In the genomic region with DNA sequence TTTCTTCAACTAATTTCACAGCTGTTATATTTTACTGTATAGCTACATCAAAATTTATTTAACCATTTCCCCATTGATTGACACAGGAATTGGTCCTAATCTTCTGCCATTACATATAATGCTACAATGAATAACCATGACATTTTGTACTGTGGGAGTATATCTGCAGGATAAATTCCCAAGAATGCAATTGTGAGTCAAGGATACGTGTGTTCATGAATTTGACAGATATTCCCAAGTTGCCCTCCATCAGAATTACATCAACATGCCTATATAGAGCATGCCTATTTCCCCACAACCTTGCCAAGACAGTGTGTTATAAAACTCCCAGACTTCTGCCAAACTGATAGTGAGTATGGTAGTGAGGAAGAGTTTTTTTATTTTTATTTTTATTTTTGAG, we compare ENCODE assay signal across 37 cellular contexts. TPM values are rescaled to one million over a fixed set of nuclear protein-coding genes. Genes with fewer than 3 reads are reported as not detected.
"Had no signal": no experiment of that assay in that cellular context is flagged by ENCODE, and none has a peak within 500 bp of the region (broad histone marks: within the 10 kb centered on the region; RNA-seq: fewer than 3 reads in every experiment).

No MANE protein-coding gene starts in this region.

- H3K36me3 Mint-ChIP-seq: activated naive CD4-positive, alpha-beta T cell treated with anti-CD3 and anti-CD28 coated beads, Interleukin-2, amount 50 U/mL, for 24 hours; activated naive CD8-positive, alpha-beta T cell treated with anti-CD3 and anti-CD28 coated beads for 36 hours; T-cell had no signal

- DNase-seq: activated CD4-positive, alpha-beta T cell treated with anti-CD3 and anti-CD28 coated beads for 1 hour; activated CD4-positive, alpha-beta T cell treated with anti-CD3 and anti-CD28 coated beads for 4 hours; activated CD4-positive, alpha-beta T cell treated with anti-CD3 and anti-CD28 coated beads, Interleukin-2, amount 10 ng/mL, durations not matched to agents 7 days and 5 days; activated CD4-positive, alpha-beta T cell treated with anti-CD3 and anti-CD28 coated beads, Interleukin-2, amount 50 U/mL, for 4 hours; activated CD8-positive, alpha-beta memory T cell treated with anti-CD3 and anti-CD28 coated beads for 24 hours; activated CD8-positive, alpha-beta T cell treated with anti-CD3 and anti-CD28 coated beads for 36 hours; activated effector memory CD4-positive, alpha-beta T cell treated with Interleukin-2 at 50 U/mL for 16 hours; activated gamma-delta T cell treated with Interleukin-2 at 50 U/mL for 16 hours; activated naive CD4-positive, alpha-beta T cell treated with Interleukin-2 at 50 U/mL for 16 hours; activated naive CD8-positive, alpha-beta T cell treated with anti-CD3 and anti-CD28 coated beads for 36 hours; activated naive CD8-positive, alpha-beta T cell treated with anti-CD3 and anti-CD28 coated beads, Interleukin-2, amount 50 U/mL, for 24 hours; activated T-cell treated with anti-CD3 and anti-CD28 coated beads, Interleukin-2, amount 50 U/mL, for 4 hours; adrenal gland; anterior cingulate cortex; brain microvascular endothelial cell; colonic mucosa; effector memory CD4-positive, alpha-beta T cell; endodermal cell; erythroblast; foreskin melanocyte; heart right ventricle; SW 1271; T-cell; T-helper 9 cell had no signal

- H3K4me3 Mint-ChIP-seq: activated CD4-positive, alpha-beta T cell treated with anti-CD3 and anti-CD28 coated beads, Interleukin-2, amount 10 ng/mL, durations not matched to agents 7 days and 5 days; activated CD8-positive, alpha-beta T cell treated with anti-CD3 and anti-CD28 coated beads for 36 hours; activated naive CD4-positive, alpha-beta T cell treated with anti-CD3 and anti-CD28 coated beads, Interleukin-2, amount 50 U/mL, for 24 hours; activated naive CD8-positive, alpha-beta T cell treated with anti-CD3 and anti-CD28 coated beads for 36 hours; activated naive CD8-positive, alpha-beta T cell treated with anti-CD3 and anti-CD28 coated beads, Interleukin-2, amount 50 U/mL, for 24 hours; activated T-cell treated with anti-CD3 and anti-CD28 coated beads, Interleukin-2, amount 50 U/mL, for 4 hours; activated T-helper 17 cell treated with anti-CD3 and anti-CD28 coated beads, Interleukin-2, amount 50 U/mL, for 72 hours; endodermal cell; T-cell; T-helper 1 cell treated with Interleukin-12 subunit alpha and Interleukin-12 subunit beta and Interleukin-4 antibody, amounts not matched to agents 30 μg/mL and 1 μg/mL, for 36 hours had no signal

- H3K27me3 Mint-ChIP-seq: activated CD4-positive, alpha-beta T cell treated with anti-CD3 and anti-CD28 coated beads, Interleukin-2, amount 10 ng/mL, durations not matched to agents 7 days and 5 days; activated CD8-positive, alpha-beta T cell treated with anti-CD3 and anti-CD28 coated beads for 36 hours; activated naive CD4-positive, alpha-beta T cell treated with anti-CD3 and anti-CD28 coated beads, Interleukin-2, amount 50 U/mL, for 24 hours; activated naive CD8-positive, alpha-beta T cell treated with anti-CD3 and anti-CD28 coated beads for 36 hours; activated naive CD8-positive, alpha-beta T cell treated with anti-CD3 and anti-CD28 coated beads, Interleukin-2, amount 50 U/mL, for 24 hours; activated T-helper 17 cell treated with anti-CD3 and anti-CD28 coated beads, Interleukin-2, amount 50 U/mL, for 72 hours; T-cell had no signal

- H3K27ac ChIP-seq: adrenal gland, brain microvascular endothelial cell, colonic mucosa, esophagus muscularis mucosa, gastroesophageal sphincter had no signal

- H3K27ac Mint-ChIP-seq: activated CD4-positive, alpha-beta T cell treated with anti-CD3 and anti-CD28 coated beads, Interleukin-2, amount 10 ng/mL, durations not matched to agents 7 days and 5 days; activated CD8-positive, alpha-beta T cell treated with anti-CD3 and anti-CD28 coated beads for 36 hours; activated naive CD4-positive, alpha-beta T cell treated with anti-CD3 and anti-CD28 coated beads, Interleukin-2, amount 50 U/mL, for 24 hours; activated naive CD8-positive, alpha-beta T cell treated with anti-CD3 and anti-CD28 coated beads for 36 hours; activated naive CD8-positive, alpha-beta T cell treated with anti-CD3 and anti-CD28 coated beads, Interleukin-2, amount 50 U/mL, for 24 hours; activated T-helper 17 cell treated with anti-CD3 and anti-CD28 coated beads, Interleukin-2, amount 50 U/mL, for 72 hours; endodermal cell; T-cell; T-helper 1 cell treated with Interleukin-12 subunit alpha and Interleukin-12 subunit beta and Interleukin-4 antibody, amounts not matched to agents 30 μg/mL and 1 μg/mL, for 36 hours had no signal

- H3K4me3 ChIP-seq: adrenal gland, colonic mucosa, esophagus muscularis mucosa, gastroesophageal sphincter, heart right ventricle had no signal

- ATAC-seq: activated CD8-positive, alpha-beta T cell treated with anti-CD3 and anti-CD28 coated beads for 36 hours; activated naive CD8-positive, alpha-beta T cell treated with anti-CD3 and anti-CD28 coated beads, Interleukin-2, amount 50 U/mL, for 24 hours; activated T-cell treated with anti-CD3 and anti-CD28 coated beads, Interleukin-2, amount 50 U/mL, for 4 hours; activated T-helper 17 cell treated with anti-CD3 and anti-CD28 coated beads, Interleukin-2, amount 50 U/mL, for 72 hours; gastroesophageal sphincter; heart right ventricle; T-cell had no signal

- H3K9me3 Mint-ChIP-seq: activated CD4-positive, alpha-beta T cell treated with anti-CD3 and anti-CD28 coated beads, Interleukin-2, amount 10 ng/mL, durations not matched to agents 7 days and 5 days; activated CD8-positive, alpha-beta T cell treated with anti-CD3 and anti-CD28 coated beads for 36 hours; activated naive CD4-positive, alpha-beta T cell treated with anti-CD3 and anti-CD28 coated beads, Interleukin-2, amount 50 U/mL, for 24 hours; activated naive CD8-positive, alpha-beta T cell treated with anti-CD3 and anti-CD28 coated beads for 36 hours; activated naive CD8-positive, alpha-beta T cell treated with anti-CD3 and anti-CD28 coated beads, Interleukin-2, amount 50 U/mL, for 24 hours; activated T-cell treated with anti-CD3 and anti-CD28 coated beads, Interleukin-2, amount 50 U/mL, for 4 hours; activated T-helper 17 cell treated with anti-CD3 and anti-CD28 coated beads, Interleukin-2, amount 50 U/mL, for 72 hours; endodermal cell; T-cell; T-helper 1 cell treated with Interleukin-12 subunit alpha and Interleukin-12 subunit beta and Interleukin-4 antibody, amounts not matched to agents 30 μg/mL and 1 μg/mL, for 36 hours had no signal

RNA-seq across cellular contexts. Expression of gene TIE1, which starts 2.7 kb away (rescaled TPM):
- total RNA-seq: activated CD4-positive, alpha-beta T cell treated with anti-CD3 and anti-CD28 coated beads, Interleukin-2, amount 10 ng/mL, durations not matched to agents 7 days and 5 days; chondrocyte had no signal

RNA-seq across cellular contexts. Expression of gene C1orf210, which starts 12.7 kb away (rescaled TPM):
- total RNA-seq: activated CD4-positive, alpha-beta T cell treated with anti-CD3 and anti-CD28 coated beads, Interleukin-2, amount 10 ng/mL, durations not matched to agents 7 days and 5 days; activated CD8-positive, alpha-beta T cell treated with anti-CD3 and anti-CD28 coated beads for 36 hours; activated naive CD8-positive, alpha-beta T cell treated with anti-CD3 and anti-CD28 coated beads for 36 hours; activated T-cell treated with anti-CD3 and anti-CD28 coated beads, Interleukin-2, amount 50 U/mL, for 4 hours; activated T-helper 17 cell treated with anti-CD3 and anti-CD28 coated beads, Interleukin-2, amount 50 U/mL, for 72 hours; adrenal gland; cardiac septum; chondrocyte; dermis microvascular lymphatic vessel endothelial cell; esophagus muscularis mucosa; fibroblast of villous mesenchyme; glomerular endothelial cell; heart right ventricle; T-helper 2 cell treated with Interferon-gamma antibody and Interleukin-4, amounts not matched to agents 100 ng/mL and 5 ng/mL, for 36 hours had no signal

RNA-seq across cellular contexts. Expression of gene TMEM125, which starts 28.3 kb away (rescaled TPM):
- total RNA-seq: activated CD4-positive, alpha-beta T cell treated with anti-CD3 and anti-CD28 coated beads, Interleukin-2, amount 10 ng/mL, durations not matched to agents 7 days and 5 days; activated T-cell treated with anti-CD3 and anti-CD28 coated beads, Interleukin-2, amount 50 U/mL, for 4 hours; activated T-helper 17 cell treated with anti-CD3 and anti-CD28 coated beads, Interleukin-2, amount 50 U/mL, for 72 hours; cardiac septum; chondrocyte; dermis microvascular lymphatic vessel endothelial cell; glomerular endothelial cell; T-helper 2 cell treated with Interferon-gamma antibody and Interleukin-4, amounts not matched to agents 100 ng/mL and 5 ng/mL, for 36 hours had no signal

RNA-seq across cellular contexts. Expression of gene MPL, which starts 39.6 kb away (rescaled TPM):
- total RNA-seq: activated CD4-positive, alpha-beta T cell treated with anti-CD3 and anti-CD28 coated beads, Interleukin-2, amount 10 ng/mL, durations not matched to agents 7 days and 5 days; activated CD8-positive, alpha-beta T cell treated with anti-CD3 and anti-CD28 coated beads for 36 hours; activated naive CD8-positive, alpha-beta T cell treated with anti-CD3 and anti-CD28 coated beads for 36 hours; activated T-cell treated with anti-CD3 and anti-CD28 coated beads, Interleukin-2, amount 50 U/mL, for 4 hours; activated T-helper 17 cell treated with anti-CD3 and anti-CD28 coated beads, Interleukin-2, amount 50 U/mL, for 72 hours; astrocyte; bronchial epithelial cell; chondrocyte; fibroblast of villous mesenchyme; glomerular endothelial cell; T-helper 2 cell treated with Interferon-gamma antibody and Interleukin-4, amounts not matched to agents 100 ng/mL and 5 ng/mL, for 36 hours had no signal
